2 cellular contexts compared by ENCODE assay signal in genomic region chr1:182236651-182237077, GRCh38.
TF ChIP-seq lines count a peak whose summit lies in the region.

No MANE protein-coding gene starts in this region.

TF ChIP-seq in HEK293, 187 proteins besides CTCF, POLR2A, EP300 and RAD21 (continued from another document):
- no peak for TF ChIP-seq AEBP2 (tag by site-specific recombination; IDR thresholded peaks at IDR 0.05; ENCODE audit: borderline replicate concordance)
- peak; percentile 58; the same call in 1 of the 2 replicates for TF ChIP-seq ZNF157 (tag by site-specific recombination; IDR thresholded peaks at IDR 0.05)
- TF ChIP-seq BCL6B (tag by site-specific recombination; IDR thresholded peaks at IDR 0.05) = no peak
- no peak for TF ChIP-seq ZNF560 (tag by site-specific recombination; IDR thresholded peaks at IDR 0.05; ENCODE audit: borderline replicate concordance)
- TF ChIP-seq ZNF114 (tag by site-specific recombination; IDR thresholded peaks at IDR 0.05) = 0 out of 2 replicates have a peak, but pooled peaks have one; percentile 18
- TF ChIP-seq EGR2 (tag by site-specific recombination; IDR thresholded peaks at IDR 0.05; ENCODE audit: low read depth) = peak; percentile 40; the same call in 1 of the 2 replicates
- no peak for TF ChIP-seq ZNF398 (tag by site-specific recombination; IDR thresholded peaks at IDR 0.05)
- TF ChIP-seq ZNF521 (tag by site-specific recombination; IDR thresholded peaks at IDR 0.05) = peak; percentile 76; the same call in 1 of the 2 replicates
- peak; percentile 60; the same call in 1 of the 2 replicates for TF ChIP-seq ZNF544 (tag by site-specific recombination; IDR thresholded peaks at IDR 0.05)
- no peak for TF ChIP-seq ZNF266 (tag by site-specific recombination; IDR thresholded peaks at IDR 0.05; ENCODE audit: low read depth)
- TF ChIP-seq ZBTB17 (tag by site-specific recombination; IDR thresholded peaks at IDR 0.05) = peak; percentile 65
- peak; percentile 64; the same call in 1 of the 2 replicates for TF ChIP-seq ZNF776 (tag by site-specific recombination; IDR thresholded peaks at IDR 0.05; ENCODE audit: borderline replicate concordance)
- no peak for TF ChIP-seq ZNF302 (tag by site-specific recombination; IDR thresholded peaks at IDR 0.05; ENCODE audit: low read depth)
- no peak for TF ChIP-seq ZNF184 (tag by site-specific recombination; IDR thresholded peaks at IDR 0.05)
- 0 out of 2 replicates have a peak, but pooled peaks have one; percentile 42 for TF ChIP-seq ZNF571 (tag by site-specific recombination; IDR thresholded peaks at IDR 0.05)
- TF ChIP-seq ZBTB26 (tag by site-specific recombination; optimal IDR thresholded peaks at IDR 0.05) = no peak

TF ChIP-seq in K562, 482 proteins besides CTCF, POLR2A, EP300 and RAD21 (continued from another document and continues in another):
- TF ChIP-seq NEUROD1 (IDR thresholded peaks at IDR 0.05; ENCODE audit: borderline replicate concordance, low read depth, low read length, partially characterized antibody) = no peak
- TF ChIP-seq CSDE1 (IDR thresholded peaks at IDR 0.05) = peak in 1 of 2 experiments; percentile 78; a peak in 1 of 4 replicates
- peak; percentile 65 for TF ChIP-seq NCOA4 (IDR thresholded peaks at IDR 0.05; ENCODE audit: partially characterized antibody)
- TF ChIP-seq PTTG1 (tag; IDR thresholded peaks at IDR 0.05; ENCODE audit: low read depth) = no peak
- TF ChIP-seq ATF6 (CRISPR knock-in tag; IDR thresholded peaks at IDR 0.05) = no peak
- 0 out of 2 replicates have a peak, but pooled peaks have one; percentile 42 for TF ChIP-seq ZC3H8 (IDR thresholded peaks at IDR 0.05)
- no peak for TF ChIP-seq ETV5 (CRISPR knock-in tag; IDR thresholded peaks at IDR 0.05; ENCODE audit: low read depth)
- peak; percentile 67 for TF ChIP-seq MIER1 (IDR thresholded peaks at IDR 0.05; ENCODE audit: low read depth)
- no peak for TF ChIP-seq MAFG (tag; conservative IDR thresholded peaks at IDR 0.05)
- peak; percentile 62; the same call in 1 of the 2 replicates for TF ChIP-seq THRB (CRISPR knock-in tag; conservative IDR thresholded peaks at IDR 0.05)
- peak; percentile 27; the same call in 1 of the 2 replicates for TF ChIP-seq TRIM25 (IDR thresholded peaks at IDR 0.05; ENCODE audit: borderline replicate concordance)
- no peak for TF ChIP-seq E4F1 (CRISPR knock-in tag; IDR thresholded peaks at IDR 0.05; ENCODE audit: borderline replicate concordance)
- 0 out of 2 replicates have a peak, but pooled peaks have one; percentile 21 for TF ChIP-seq ARID2 (IDR thresholded peaks at IDR 0.05)
- TF ChIP-seq ARHGAP35 (IDR thresholded peaks at IDR 0.05; ENCODE audit: partially characterized antibody) = peak; percentile 83
- no peak for TF ChIP-seq CTBP1 (IDR thresholded peaks at IDR 0.05; ENCODE audit: borderline replicate concordance)
- TF ChIP-seq SUPT5H (IDR thresholded peaks at IDR 0.05) = peak; percentile 38; the same call in 1 of the 2 replicates
- no peak for TF ChIP-seq HCFC1 (IDR thresholded peaks at IDR 0.05; ENCODE audit: low read depth, low read length)
- TF ChIP-seq ZNF696 (CRISPR knock-in tag; conservative IDR thresholded peaks at IDR 0.05) = no peak
- no peak for TF ChIP-seq ELF2 (CRISPR knock-in tag; IDR thresholded peaks at IDR 0.05)
- no peak for TF ChIP-seq PRMT5 (CRISPR knock-in tag; IDR thresholded peaks at IDR 0.05)
- no peak for TF ChIP-seq JUND (IDR thresholded peaks at IDR 0.05; ENCODE audit: borderline replicate concordance, low read depth, low read length)
- no peak for TF ChIP-seq JUND (tag; IDR thresholded peaks at IDR 0.05; ENCODE audit: borderline replicate concordance, low read depth, low read length)
- TF ChIP-seq NKRF (IDR thresholded peaks at IDR 0.05; ENCODE audit: borderline replicate concordance) = peak; percentile 70; the same call in 1 of the 2 replicates
- TF ChIP-seq HDAC1 (IDR thresholded peaks at IDR 0.05) = 0 out of 4 replicates have a peak, but pooled peaks of 1 of the 2 experiments have one; percentile 65
- no peak for TF ChIP-seq TAF7 (tag; IDR thresholded peaks at IDR 0.05)
- TF ChIP-seq ELF4 (CRISPR knock-in tag; IDR thresholded peaks at IDR 0.05) = peak; percentile 93
- TF ChIP-seq ZNF184 (CRISPR knock-in tag; IDR thresholded peaks at IDR 0.05) = no peak
- no peak for TF ChIP-seq SAFB2 (IDR thresholded peaks at IDR 0.05; ENCODE audit: borderline replicate concordance, low read depth, low read length, severe bottlenecking)
- TF ChIP-seq PHTF2 (CRISPR knock-in tag; IDR thresholded peaks at IDR 0.05) = no peak
- no peak for TF ChIP-seq MGA (IDR thresholded peaks at IDR 0.05)
- TF ChIP-seq EHMT2 (IDR thresholded peaks at IDR 0.05) = peak; percentile 80
